19 cellular contexts compared by ENCODE assay signal in the genomic region with DNA sequence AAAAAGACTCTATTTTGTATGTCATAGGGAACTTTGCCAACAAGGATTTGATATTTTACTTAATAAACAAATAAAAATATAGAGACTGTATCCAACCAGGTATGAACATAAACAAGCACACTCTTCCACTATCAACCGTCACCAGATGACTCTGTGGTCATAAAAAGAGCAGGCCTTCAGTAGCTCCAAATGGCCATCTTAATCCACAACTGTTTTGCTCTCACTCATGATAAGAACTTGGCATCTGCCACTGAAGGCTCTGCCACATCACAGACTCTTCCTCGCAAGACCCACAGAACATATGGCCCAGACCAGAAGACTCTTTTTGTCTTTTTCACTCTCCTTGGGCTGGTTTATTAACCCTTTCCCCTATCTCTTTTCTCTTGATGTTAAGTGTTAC.
"Had no signal": no experiment of that assay in that cellular context is flagged by ENCODE, and none has a peak within 500 bp of the region (broad histone marks: within the 10 kb centered on the region; RNA-seq: fewer than 3 reads in every experiment).

No MANE protein-coding gene starts in this region.

- DNase-seq: Kasumi-1, MM.1S, NCI-H1092 treated with DMSO at 0.1 percent for 48 hours, NCI-H1436 treated with DMSO at 0.1 percent for 48 hours, NCI-H1694, NCI-H187 treated with DMSO at 0.1 percent for 48 hours, NCI-H2029 treated with DMSO at 0.1 percent for 48 hours, NCI-H2171 treated with DMSO at 0.1 percent for 48 hours, NCI-H345, NCI-H446 treated with DMSO at 0.1 percent for 48 hours, NCI-H510A treated with DMSO at 0.1 percent for 48 hours, NCI-H69, PC-3, SHP77, SK-N-SH, SW 1271 had no signal

- ATAC-seq: K562, Panc1, PC-3 had no signal

- H3K4me1 Mint-ChIP-seq: IgD-negative memory B cell had no signal

- H3K27ac Mint-ChIP-seq: IgD-negative memory B cell had no signal

- H3K9me3 ChIP-seq: SK-N-SH had no signal

- H3K4me3 Mint-ChIP-seq: IgD-negative memory B cell had no signal

- H3K36me3 Mint-ChIP-seq: IgD-negative memory B cell had no signal

- H3K4me3 ChIP-seq: K562 had no signal

- H3K27me3 Mint-ChIP-seq: IgD-negative memory B cell had no signal
